In genomic region chr11:2434506-2435255, GRCh38 we compare ENCODE assay signal across 1 cellular context.
TF ChIP-seq lines count a peak whose summit lies in the region.

No MANE protein-coding gene starts in this region.

TF ChIP-seq in IMR-90, 13 proteins besides CTCF, POLR2A, EP300 and RAD21:
- TF ChIP-seq FOS (IDR thresholded peaks at IDR 0.05; ENCODE audit: low read depth, low read length): no peak
- no peak for TF ChIP-seq MAFK (IDR thresholded peaks at IDR 0.05; ENCODE audit: low read depth, low read length)
